Comparison of ENCODE assay signal across 11 cellular contexts in the genomic region with DNA sequence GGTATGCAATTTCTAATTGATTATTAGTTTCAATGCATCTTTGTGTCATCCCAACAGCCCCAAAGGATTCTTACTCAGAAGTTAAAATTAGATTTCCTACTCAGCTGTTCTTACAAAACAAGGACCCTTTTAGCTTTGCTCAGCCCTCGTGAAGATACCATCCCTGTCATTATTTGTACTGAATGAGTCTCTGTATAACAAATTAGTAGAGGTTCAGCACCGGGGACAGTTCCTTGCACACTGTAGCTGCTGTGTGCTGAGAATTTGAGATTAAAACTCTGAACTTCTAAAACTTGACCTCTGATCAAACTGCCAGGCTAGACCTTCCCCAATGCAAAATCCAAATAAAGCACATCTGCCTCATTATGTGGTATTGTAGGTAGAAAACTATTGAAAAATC.
DNase-seq lines count a peak whose midpoint lies in the region; ATAC-seq and TF ChIP-seq lines count a peak whose summit lies in the region.
"Had no signal": no experiment of that assay in that cellular context is flagged by ENCODE, and none has a peak within 500 bp of the region (broad histone marks: within the 10 kb centered on the region; RNA-seq: fewer than 3 reads in every experiment).

No MANE protein-coding gene starts in this region.

- WGBS in testis, 2 donors = 10 to 20% methylated on average over 2 of the region's 2 CpGs

- TF ChIP-seq POLR2A in testis (IDR thresholded peaks at IDR 0.05) = no peak

- no peaks in the 10 kb centered on the region for H3K36me3 ChIP-seq in cardiac muscle cell
- no peaks in the 10 kb centered on the region for H3K36me3 ChIP-seq in SK-N-MC (ENCODE audit: insufficient read depth, low read length)
- H3K36me3 ChIP-seq in testis (ENCODE audit: low read depth, missing control alignments) = no peaks in the 10 kb centered on the region

- H3K27me3 ChIP-seq in cardiac muscle cell (no peaks in the 10 kb centered on the region), testis (no peaks in the 10 kb centered on the region)

- intact Hi-C loops in left ventricle myocardium superior (cut with micrococcal nuclease) = no loop called here
- intact Hi-C loops in testis (cut with DNase I; ENCODE audit: low total_unique reads) = no loop called here

- H3K9ac ChIP-seq in SK-N-MC (ENCODE audit: insufficient read length) = no peak overlapping the region

- H3K9me3 ChIP-seq in cardiac muscle cell (ENCODE audit: low read depth) (no peaks in the 10 kb centered on the region), SK-N-MC (ENCODE audit: low read depth, low read length) (no peaks in the 10 kb centered on the region), testis (no peaks in the 10 kb centered on the region)

- DNase-seq in cardiac muscle cell (ENCODE audit: low read depth in 1 of 2, low spot score in 1 of 2) = peak; percentile 35 to 85
- no peak for DNase-seq in left ventricle myocardium superior
- DNase-seq in SK-N-MC (ENCODE audit: low read depth, low spot score) = peak; percentile 6
- peak; percentile 36 for DNase-seq in fibroblast of the aortic adventitia (ENCODE audit: low read depth)
- DNase-seq in testis = peak; percentile 45
- no peak for DNase-seq in NCI-H524 (lab: John Stamatoyannopoulos, UW)
- DNase-seq in NCI-H82 (lab: John Stamatoyannopoulos, UW) = no peak
- DNase-seq: activated CD8-positive, alpha-beta memory T cell treated with anti-CD3 and anti-CD28 coated beads, Interleukin-2, amount 10 ng/mL, durations not matched to agents 7 days and 5 days; NCI-H2227 treated with DMSO at 0.1 percent for 48 hours had no signal

- TF ChIP-seq CTCF in cardiac muscle cell (IDR thresholded peaks at IDR 0.05; ENCODE audit: low read depth, low read length) (no peak), fibroblast of the aortic adventitia (IDR thresholded peaks at IDR 0.05; ENCODE audit: insufficient read depth, low read length) (no peak), testis (IDR thresholded peaks at IDR 0.05) (no peak)

- ATAC-seq in left ventricle myocardium superior (no peak), HG02852 (IDR thresholded peaks at IDR 0.05; ENCODE audit: unreplicated experiment) (no peak)
- ATAC-seq: activated CD8-positive, alpha-beta memory T cell treated with anti-CD3 and anti-CD28 coated beads, Interleukin-2, amount 10 ng/mL, durations not matched to agents 7 days and 5 days had no signal

- no peak overlapping the region for H3K4me3 ChIP-seq in cardiac muscle cell
- no peak overlapping the region for H3K4me3 ChIP-seq in SK-N-MC
- no peak overlapping the region for H3K4me3 ChIP-seq in fibroblast of the aortic adventitia (ENCODE audit: low read depth, low read length)
- no peak overlapping the region for H3K4me3 ChIP-seq in testis

- H3K27ac ChIP-seq in cardiac muscle cell (no peak overlapping the region), SK-N-MC (no peak overlapping the region), testis (no peak overlapping the region)
- H3K27ac ChIP-seq: C4-2B had no signal

- no peaks in the 10 kb centered on the region for H3K4me1 ChIP-seq in cardiac muscle cell (ENCODE audit: low read depth)
- no peaks in the 10 kb centered on the region for H3K4me1 ChIP-seq in testis

Comparison
In these comparisons a context has a peak if more than half of its experiments do, and no peak if none do; other contexts are left out.
1. DNase-seq: peak in cardiac muscle cell (2 of 2), SK-N-MC (single experiment), fibroblast of the aortic adventitia (single experiment) and testis (single experiment); none in left ventricle myocardium superior (single experiment), NCI-H524 (0 of 2) and NCI-H82 (single experiment).